In the genomic region with DNA sequence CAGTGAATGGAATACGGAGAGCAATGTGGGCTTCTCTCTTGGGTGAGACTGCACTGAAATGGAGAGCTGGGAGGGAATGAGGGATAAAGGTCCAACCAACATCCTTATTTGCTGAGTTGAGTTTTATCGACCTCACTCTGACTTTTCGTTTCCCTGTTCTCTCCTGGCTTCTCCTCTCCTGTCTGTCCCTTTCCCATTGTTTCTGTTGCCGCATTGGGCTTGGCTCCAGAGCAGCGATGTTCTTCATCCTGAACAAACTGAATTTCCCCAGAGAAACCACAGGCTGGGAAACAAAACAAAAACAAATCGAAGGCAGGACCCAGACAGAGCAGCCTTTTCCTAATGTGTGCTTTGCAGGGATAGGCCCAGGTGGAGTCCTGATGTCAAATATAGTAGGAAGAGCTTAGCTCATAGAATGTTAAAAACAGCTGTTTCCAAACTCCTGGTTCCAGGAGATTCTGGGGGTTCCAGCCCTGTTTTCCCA, we compare ENCODE assay signal across 1 cellular context.
TF ChIP-seq lines count a peak whose summit lies in the region.

No MANE protein-coding gene starts in this region.

TF ChIP-seq in K562, 482 proteins besides CTCF, POLR2A, EP300 and RAD21:
- TF ChIP-seq ZNF316 (IDR thresholded peaks at IDR 0.05), result peak; percentile 84
- peak; percentile 73 for TF ChIP-seq C11orf30 (IDR thresholded peaks at IDR 0.05; ENCODE audit: low read depth)
- TF ChIP-seq ZNF444 (CRISPR knock-in tag; IDR thresholded peaks at IDR 0.05), result no peak
- TF ChIP-seq, protein P1, sequence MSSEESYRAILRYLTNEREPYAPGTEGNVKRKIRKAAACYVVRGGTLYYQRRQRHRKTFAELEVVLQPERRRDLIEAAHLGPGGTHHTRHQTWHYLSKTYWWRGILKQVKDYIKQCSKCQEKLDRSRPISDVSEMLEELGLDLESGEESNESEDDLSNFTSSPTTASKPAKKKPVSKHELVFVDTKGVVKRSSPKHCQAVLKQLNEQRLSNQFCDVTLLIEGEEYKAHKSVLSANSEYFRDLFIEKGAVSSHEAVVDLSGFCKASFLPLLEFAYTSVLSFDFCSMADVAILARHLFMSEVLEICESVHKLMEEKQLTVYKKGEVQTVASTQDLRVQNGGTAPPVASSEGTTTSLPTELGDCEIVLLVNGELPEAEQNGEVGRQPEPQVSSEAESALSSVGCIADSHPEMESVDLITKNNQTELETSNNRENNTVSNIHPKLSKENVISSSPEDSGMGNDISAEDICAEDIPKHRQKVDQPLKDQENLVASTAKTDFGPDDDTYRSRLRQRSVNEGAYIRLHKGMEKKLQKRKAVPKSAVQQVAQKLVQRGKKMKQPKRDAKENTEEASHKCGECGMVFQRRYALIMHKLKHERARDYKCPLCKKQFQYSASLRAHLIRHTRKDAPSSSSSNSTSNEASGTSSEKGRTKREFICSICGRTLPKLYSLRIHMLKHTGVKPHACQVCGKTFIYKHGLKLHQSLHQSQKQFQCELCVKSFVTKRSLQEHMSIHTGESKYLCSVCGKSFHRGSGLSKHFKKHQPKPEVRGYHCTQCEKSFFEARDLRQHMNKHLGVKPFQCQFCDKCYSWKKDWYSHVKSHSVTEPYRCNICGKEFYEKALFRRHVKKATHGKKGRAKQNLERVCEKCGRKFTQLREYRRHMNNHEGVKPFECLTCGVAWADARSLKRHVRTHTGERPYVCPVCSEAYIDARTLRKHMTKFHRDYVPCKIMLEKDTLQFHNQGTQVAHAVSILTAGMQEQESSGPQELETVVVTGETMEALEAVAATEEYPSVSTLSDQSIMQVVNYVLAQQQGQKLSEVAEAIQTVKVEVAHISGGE (CRISPR knock-in tag; IDR thresholded peaks at IDR 0.05), result no peak
- TF ChIP-seq, protein P2, sequence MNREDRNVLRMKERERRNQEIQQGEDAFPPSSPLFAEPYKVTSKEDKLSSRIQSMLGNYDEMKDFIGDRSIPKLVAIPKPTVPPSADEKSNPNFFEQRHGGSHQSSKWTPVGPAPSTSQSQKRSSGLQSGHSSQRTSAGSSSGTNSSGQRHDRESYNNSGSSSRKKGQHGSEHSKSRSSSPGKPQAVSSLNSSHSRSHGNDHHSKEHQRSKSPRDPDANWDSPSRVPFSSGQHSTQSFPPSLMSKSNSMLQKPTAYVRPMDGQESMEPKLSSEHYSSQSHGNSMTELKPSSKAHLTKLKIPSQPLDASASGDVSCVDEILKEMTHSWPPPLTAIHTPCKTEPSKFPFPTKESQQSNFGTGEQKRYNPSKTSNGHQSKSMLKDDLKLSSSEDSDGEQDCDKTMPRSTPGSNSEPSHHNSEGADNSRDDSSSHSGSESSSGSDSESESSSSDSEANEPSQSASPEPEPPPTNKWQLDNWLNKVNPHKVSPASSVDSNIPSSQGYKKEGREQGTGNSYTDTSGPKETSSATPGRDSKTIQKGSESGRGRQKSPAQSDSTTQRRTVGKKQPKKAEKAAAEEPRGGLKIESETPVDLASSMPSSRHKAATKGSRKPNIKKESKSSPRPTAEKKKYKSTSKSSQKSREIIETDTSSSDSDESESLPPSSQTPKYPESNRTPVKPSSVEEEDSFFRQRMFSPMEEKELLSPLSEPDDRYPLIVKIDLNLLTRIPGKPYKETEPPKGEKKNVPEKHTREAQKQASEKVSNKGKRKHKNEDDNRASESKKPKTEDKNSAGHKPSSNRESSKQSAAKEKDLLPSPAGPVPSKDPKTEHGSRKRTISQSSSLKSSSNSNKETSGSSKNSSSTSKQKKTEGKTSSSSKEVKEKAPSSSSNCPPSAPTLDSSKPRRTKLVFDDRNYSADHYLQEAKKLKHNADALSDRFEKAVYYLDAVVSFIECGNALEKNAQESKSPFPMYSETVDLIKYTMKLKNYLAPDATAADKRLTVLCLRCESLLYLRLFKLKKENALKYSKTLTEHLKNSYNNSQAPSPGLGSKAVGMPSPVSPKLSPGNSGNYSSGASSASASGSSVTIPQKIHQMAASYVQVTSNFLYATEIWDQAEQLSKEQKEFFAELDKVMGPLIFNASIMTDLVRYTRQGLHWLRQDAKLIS (CRISPR knock-in tag; IDR thresholded peaks at IDR 0.05), result no peak
- no peak for TF ChIP-seq PRPF4 (IDR thresholded peaks at IDR 0.05; ENCODE audit: insufficient read depth, low read depth, low read length, poor library complexity, severe bottlenecking)
- peak; percentile 33; the same call in 1 of the 2 replicates for TF ChIP-seq MAFG (tag; conservative IDR thresholded peaks at IDR 0.05)
- TF ChIP-seq ZFX (CRISPR knock-in tag; IDR thresholded peaks at IDR 0.05), result 0 out of 2 replicates have a peak, but pooled peaks have one; percentile 11
- TF ChIP-seq HOXB6 (CRISPR knock-in tag; IDR thresholded peaks at IDR 0.05; ENCODE audit: borderline replicate concordance), result no peak
- no peak for TF ChIP-seq ZNF232 (CRISPR knock-in tag; IDR thresholded peaks at IDR 0.05)
- TF ChIP-seq, protein P3, sequence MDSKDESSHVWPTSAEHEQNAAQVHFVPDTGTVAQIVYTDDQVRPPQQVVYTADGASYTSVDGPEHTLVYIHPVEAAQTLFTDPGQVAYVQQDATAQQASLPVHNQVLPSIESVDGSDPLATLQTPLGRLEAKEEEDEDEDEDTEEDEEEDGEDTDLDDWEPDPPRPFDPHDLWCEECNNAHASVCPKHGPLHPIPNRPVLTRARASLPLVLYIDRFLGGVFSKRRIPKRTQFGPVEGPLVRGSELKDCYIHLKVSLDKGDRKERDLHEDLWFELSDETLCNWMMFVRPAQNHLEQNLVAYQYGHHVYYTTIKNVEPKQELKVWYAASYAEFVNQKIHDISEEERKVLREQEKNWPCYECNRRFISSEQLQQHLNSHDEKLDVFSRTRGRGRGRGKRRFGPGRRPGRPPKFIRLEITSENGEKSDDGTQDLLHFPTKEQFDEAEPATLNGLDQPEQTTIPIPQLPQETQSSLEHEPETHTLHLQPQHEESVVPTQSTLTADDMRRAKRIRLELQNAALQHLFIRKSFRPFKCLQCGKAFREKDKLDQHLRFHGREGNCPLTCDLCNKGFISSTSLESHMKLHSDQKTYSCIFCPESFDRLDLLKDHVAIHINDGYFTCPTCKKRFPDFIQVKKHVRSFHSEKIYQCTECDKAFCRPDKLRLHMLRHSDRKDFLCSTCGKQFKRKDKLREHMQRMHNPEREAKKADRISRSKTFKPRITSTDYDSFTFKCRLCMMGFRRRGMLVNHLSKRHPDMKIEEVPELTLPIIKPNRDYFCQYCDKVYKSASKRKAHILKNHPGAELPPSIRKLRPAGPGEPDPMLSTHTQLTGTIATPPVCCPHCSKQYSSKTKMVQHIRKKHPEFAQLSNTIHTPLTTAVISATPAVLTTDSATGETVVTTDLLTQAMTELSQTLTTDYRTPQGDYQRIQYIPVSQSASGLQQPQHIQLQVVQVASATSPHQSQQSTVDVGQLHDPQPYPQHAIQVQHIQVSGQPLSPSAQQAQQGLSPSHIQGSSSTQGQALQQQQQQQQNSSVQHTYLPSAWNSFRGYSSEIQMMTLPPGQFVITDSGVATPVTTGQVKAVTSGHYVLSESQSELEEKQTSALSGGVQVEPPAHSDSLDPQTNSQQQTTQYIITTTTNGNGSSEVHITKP (IDR thresholded peaks at IDR 0.05; ENCODE audit: partially characterized antibody), result no peak
TF ChIP-seq in K562: peak in this region for 4.
